ENCODE assay signal across 8 cellular contexts in genomic region chr16:29290631-29291247, GRCh38.
A peak's percentile ranks its signal among the peaks of the same experiment; 100 is the strongest.
DNase-seq lines count a peak whose midpoint lies in the region; ATAC-seq, FAIRE-seq and TF ChIP-seq lines count a peak whose summit lies in the region.

No MANE protein-coding gene starts in this region.

- H3K4me1 ChIP-seq in OCI-LY3 (ENCODE audit: low read length) = peaks cover 4% of the 10 kb centered on the region; the same call in 1 of the 2 replicates
- H3K4me1 ChIP-seq in neural progenitor cell = peaks cover 7% of the 10 kb centered on the region
- peaks cover 16 to 58% (median 41%) of the 10 kb centered on the region in 4 donors for H3K4me1 ChIP-seq in stomach

- TF ChIP-seq POLR2A in GM12892 (IDR thresholded peaks at IDR 0.05; ENCODE audit: low read depth, low read length) (no peak), stomach (IDR thresholded peaks at IDR 0.05) (no peak)

- H3K9me3 ChIP-seq in OCI-LY3 (ENCODE audit: insufficient read depth, low read length) = no peaks in the 10 kb centered on the region
- H3K9me3 ChIP-seq in neural progenitor cell (ENCODE audit: low read depth) = no peaks in the 10 kb centered on the region
- H3K9me3 ChIP-seq in stomach = no peaks in the 10 kb centered on the region

- H3K4me2 ChIP-seq in OCI-LY3 (ENCODE audit: low read length) (peak overlapping the region; percentile 30), neural progenitor cell (peak overlapping the region; percentile 64)

- no peaks in the 10 kb centered on the region for H4K20me1 ChIP-seq in OCI-LY3 (ENCODE audit: insufficient read depth, low read length)
- H4K20me1 ChIP-seq in neural progenitor cell (ENCODE audit: low read depth) = no peaks in the 10 kb centered on the region

- ATAC-seq in HG02759 (IDR thresholded peaks at IDR 0.05; ENCODE audit: unreplicated experiment) = peak; percentile 88
- ATAC-seq in activated T-cell treated with anti-CD3 and anti-CD28 coated beads, Interleukin-2, amount 50 U/mL, for 72 hours (replicated peaks in 1 of 2) = peak; percentile 93 to 97

- H2AFZ ChIP-seq in OCI-LY3 (ENCODE audit: low read depth, low read length) (no peak overlapping the region), neural progenitor cell (replicated peaks) (no peak overlapping the region)

- H3K27me3 Mint-ChIP-seq in activated T-cell treated with anti-CD3 and anti-CD28 coated beads, Interleukin-2, amount 50 U/mL, for 72 hours (ENCODE audit: low read depth) = no peaks in the 10 kb centered on the region
- peaks cover 6% of the 10 kb centered on the region for H3K27me3 Mint-ChIP-seq in neural progenitor cell (ENCODE audit: insufficient read depth, low read depth)

- no peak for TF ChIP-seq EP300 in stomach (IDR thresholded peaks at IDR 0.05)

- no peaks in the 10 kb centered on the region for H3F3A ChIP-seq in neural progenitor cell (ENCODE audit: low read depth)

- peaks cover 6% of the 10 kb centered on the region for H3K4me1 Mint-ChIP-seq in activated T-cell treated with anti-CD3 and anti-CD28 coated beads, Interleukin-2, amount 50 U/mL, for 72 hours (ENCODE audit: low read depth)
- H3K4me1 Mint-ChIP-seq in neural progenitor cell = peaks cover 45% of the 10 kb centered on the region

- no peaks in the 10 kb centered on the region for H3K36me3 Mint-ChIP-seq in activated T-cell treated with anti-CD3 and anti-CD28 coated beads, Interleukin-2, amount 50 U/mL, for 72 hours (ENCODE audit: insufficient read depth in 2 of 2)
- no peaks in the 10 kb centered on the region for H3K36me3 Mint-ChIP-seq in neural progenitor cell

- H3K9me3 Mint-ChIP-seq in activated T-cell treated with anti-CD3 and anti-CD28 coated beads, Interleukin-2, amount 50 U/mL, for 72 hours = no peaks in the 10 kb centered on the region
- H3K9me3 Mint-ChIP-seq in neural progenitor cell = no peaks in the 10 kb centered on the region

- 8 to 27% (median 13%) methylated on average over 5 to 22 of the region's 24 CpGs for WGBS in stomach, 5 donors

- no peaks in the 10 kb centered on the region for H3K79me2 ChIP-seq in OCI-LY3 (ENCODE audit: low read length)
- H3K79me2 ChIP-seq in neural progenitor cell (ENCODE audit: low read depth) = no peaks in the 10 kb centered on the region

- peak; percentile 52 for DNase-seq in GM12892 (ENCODE audit: insufficient read length)
- DNase-seq in activated T-cell treated with anti-CD3 and anti-CD28 coated beads, Interleukin-2, amount 50 U/mL, for 72 hours = peak; percentile 79 to 84
- peak; percentile 76 for DNase-seq in fibroblast of the aortic adventitia (ENCODE audit: low read depth)
- peak; percentile 76 for DNase-seq in neural progenitor cell (ENCODE audit: low spot score)
- peak; percentile 95 for DNase-seq in stomach
- DNase-seq in NCI-H146 (lab: John Stamatoyannopoulos, UW) = no peak

- no peaks in the 10 kb centered on the region for H3K27me3 ChIP-seq in OCI-LY3 (ENCODE audit: low read depth, low read length)
- H3K27me3 ChIP-seq in neural progenitor cell = no peaks in the 10 kb centered on the region
- no peaks in the 10 kb centered on the region for H3K27me3 ChIP-seq in stomach

- H3K27ac Mint-ChIP-seq in activated T-cell treated with anti-CD3 and anti-CD28 coated beads, Interleukin-2, amount 50 U/mL, for 72 hours = no peak overlapping the region
- H3K27ac Mint-ChIP-seq in neural progenitor cell = no peak overlapping the region

- intact Hi-C loops in stomach (cut with DNase I; ENCODE audit: low total_unique reads) = no loop called here

- TF ChIP-seq CTCF in OCI-LY3 (IDR thresholded peaks at IDR 0.05; ENCODE audit: low read depth, low read length) = no peak
- TF ChIP-seq CTCF in fibroblast of the aortic adventitia (IDR thresholded peaks at IDR 0.05; ENCODE audit: insufficient read depth, low read length) = no peak
- no peak for TF ChIP-seq CTCF in neural progenitor cell (IDR thresholded peaks at IDR 0.05)
- no peak for TF ChIP-seq CTCF in stomach (IDR thresholded peaks at IDR 0.05)

- H3K36me3 ChIP-seq in OCI-LY3 (replicated peaks; ENCODE audit: low read depth, low read length) (no peaks in the 10 kb centered on the region), neural progenitor cell (no peaks in the 10 kb centered on the region), stomach (no peaks in the 10 kb centered on the region)

- H3K9ac ChIP-seq in OCI-LY3 (ENCODE audit: low read length) = no peak overlapping the region
- no peak overlapping the region for H3K9ac ChIP-seq in neural progenitor cell

- peak; percentile 54 for FAIRE-seq in GM12892 (lab: Jason Lieb, UNC)

- H3K27ac ChIP-seq in OCI-LY3 (ENCODE audit: low read length) = no peak overlapping the region
- no peak overlapping the region for H3K27ac ChIP-seq in neural progenitor cell
- peak overlapping the region; percentile 43 to 85 (median 66) for H3K27ac ChIP-seq in stomach

- peak overlapping the region; percentile 41 to 42 for H3K4me3 Mint-ChIP-seq in activated T-cell treated with anti-CD3 and anti-CD28 coated beads, Interleukin-2, amount 50 U/mL, for 72 hours
- H3K4me3 Mint-ChIP-seq in neural progenitor cell = no peak overlapping the region

- H3K4me3 ChIP-seq in OCI-LY3 (ENCODE audit: low read length) (no peak overlapping the region), fibroblast of the aortic adventitia (ENCODE audit: low read depth, low read length) (no peak overlapping the region), neural progenitor cell (no peak overlapping the region), stomach (peak overlapping the region in 3 of 4 donors; percentile 16 to 24 (median 18))

Comparison
In these comparisons a context has a peak if more than half of its experiments do, and no peak if none do; other contexts are left out.
1. H3K27ac ChIP-seq: peak in stomach (5 of 5); none in OCI-LY3 (single experiment) and neural progenitor cell (single experiment).
2. H3K4me3 ChIP-seq: peak in stomach (3 of 4); none in OCI-LY3 (single experiment), fibroblast of the aortic adventitia (single experiment) and neural progenitor cell (single experiment).